Comparison of ENCODE assay signal across 7 cellular contexts in the genomic region with DNA sequence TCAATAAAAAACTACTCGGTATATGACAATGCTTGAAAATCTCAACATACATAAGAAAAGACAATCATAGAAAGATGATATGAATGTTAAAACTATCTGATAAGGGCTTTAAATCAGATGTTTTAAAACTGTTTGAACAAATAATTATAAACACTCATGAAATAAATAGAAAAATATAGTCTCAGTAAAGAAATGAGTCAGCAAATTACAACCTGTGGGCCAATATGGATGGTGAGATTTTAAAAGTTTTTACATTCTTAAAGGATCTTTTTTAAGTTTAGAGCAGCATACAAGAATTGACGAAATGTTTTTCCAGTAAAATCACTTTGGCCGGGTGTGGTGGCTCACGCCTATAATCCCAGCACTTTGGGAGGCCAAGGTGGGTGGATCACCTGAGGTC.
"Had no signal": no experiment of that assay in that cellular context is flagged by ENCODE, and none has a peak within 500 bp of the region (broad histone marks: within the 10 kb centered on the region; RNA-seq: fewer than 3 reads in every experiment).

No MANE protein-coding gene starts in this region.

- ATAC-seq: GM23338 had no signal

- DNase-seq: H9, HCEC 1CT, KG1 had no signal

- H3K9me3 Mint-ChIP-seq: GM23338 had no signal

- H3K4me3 ChIP-seq: GM23338 had no signal

- FAIRE-seq: H1, H54, HTR-8/SVneo had no signal

- H2AFZ ChIP-seq: GM23338 had no signal

- H3K4me3 Mint-ChIP-seq: GM23338, H9 had no signal

- H3K4me2 ChIP-seq: GM23338 had no signal
